Comparison of ENCODE assay signal across 13 cellular contexts in genomic region chr18:41096504-41096903, GRCh38.
A peak's percentile ranks its signal among the peaks of the same experiment; 100 is the strongest.
DNase-seq lines count a peak whose midpoint lies in the region; TF ChIP-seq lines count a peak whose summit lies in the region.
"Had no signal": no experiment of that assay in that cellular context is flagged by ENCODE, and none has a peak within 500 bp of the region (broad histone marks: within the 10 kb centered on the region; RNA-seq: fewer than 3 reads in every experiment).

No MANE protein-coding gene starts in this region.

- H3K4me3 Mint-ChIP-seq in activated T-cell treated with anti-CD3 and anti-CD28 coated beads, Interleukin-2, amount 50 U/mL, for 24 hours = no peak overlapping the region
- H3K4me3 Mint-ChIP-seq: memory B cell had no signal

- H3K4me2 ChIP-seq in osteoblast (ENCODE audit: insufficient read depth, low read length) = no peak overlapping the region

- H3K9me3 Mint-ChIP-seq in activated T-cell treated with anti-CD3 and anti-CD28 coated beads, Interleukin-2, amount 50 U/mL, for 24 hours = peaks cover 32% of the 10 kb centered on the region
- H3K9me3 Mint-ChIP-seq: memory B cell had no signal

- H3K27me3 Mint-ChIP-seq in activated T-cell treated with anti-CD3 and anti-CD28 coated beads, Interleukin-2, amount 50 U/mL, for 24 hours = no peaks in the 10 kb centered on the region
- H3K27me3 Mint-ChIP-seq: memory B cell had no signal

- no peaks in the 10 kb centered on the region for H3K4me1 Mint-ChIP-seq in activated T-cell treated with anti-CD3 and anti-CD28 coated beads, Interleukin-2, amount 50 U/mL, for 24 hours (ENCODE audit: low read depth)
- H3K4me1 Mint-ChIP-seq: memory B cell had no signal

- no peak overlapping the region for H3K27ac ChIP-seq in tibial artery
- no peak overlapping the region for H3K27ac ChIP-seq in osteoblast (ENCODE audit: low read depth, low read length)
- H3K27ac ChIP-seq: uterus had no signal

- intact Hi-C loops in tibial artery (cut with DNase I; ENCODE audit: low total_unique reads) = no loop called here

- H3K27ac Mint-ChIP-seq in activated T-cell treated with anti-CD3 and anti-CD28 coated beads, Interleukin-2, amount 50 U/mL, for 24 hours = no peak overlapping the region
- H3K27ac Mint-ChIP-seq: memory B cell had no signal

- no peaks in the 10 kb centered on the region for H3K9me3 ChIP-seq in tibial artery
- no peaks in the 10 kb centered on the region for H3K9me3 ChIP-seq in osteoblast (ENCODE audit: low read depth, low read length)
- H3K9me3 ChIP-seq: uterus had no signal

- DNase-seq in DMS 273 (lab: John Stamatoyannopoulos, UW; ENCODE audit: unreplicated experiment) = peak; percentile 44
- DNase-seq in NCI-H146 treated with DMSO at 0.1 percent for 48 hours (lab: John Stamatoyannopoulos, UW; ENCODE audit: unreplicated experiment) = peak; percentile 98
- DNase-seq in SK-N-DZ (ENCODE audit: low spot score) = peak; percentile 35
- DNase-seq in kidney epithelial cell (ENCODE audit: low read depth) = no peak
- no peak for DNase-seq in activated T-cell treated with anti-CD3 and anti-CD28 coated beads, Interleukin-2, amount 50 U/mL, for 24 hours
- DNase-seq in tibial artery = no peak
- no peak for DNase-seq in osteoblast (ENCODE audit: insufficient read length, low spot score, missing footprints)
- no peak for DNase-seq in GM10266 (ENCODE audit: extremely low spot score)
- DNase-seq: effector CD8-positive, alpha-beta T cell; EL; stimulated activated CD4-positive, alpha-beta T cell treated with anti-CD3 and anti-CD28 coated beads, Interleukin-4, amount 100 ng/mL, for 1 hour; uterus had no signal

- H3K4me1 ChIP-seq in tibial artery (no peaks in the 10 kb centered on the region), osteoblast (ENCODE audit: insufficient read depth, low read length) (no peaks in the 10 kb centered on the region)
- H3K4me1 ChIP-seq: uterus had no signal

- H3K4me3 ChIP-seq in kidney epithelial cell (ENCODE audit: low read depth, low read length) (no peak overlapping the region), tibial artery (no peak overlapping the region), osteoblast (ENCODE audit: insufficient read depth, low read length) (no peak overlapping the region)
- H3K4me3 ChIP-seq: uterus had no signal

- H3K79me2 ChIP-seq in osteoblast (ENCODE audit: insufficient read depth, low read length) = no peaks in the 10 kb centered on the region

- no peaks in the 10 kb centered on the region for H4K20me1 ChIP-seq in osteoblast (ENCODE audit: insufficient read depth, low read length)

- TF ChIP-seq CTCF in kidney epithelial cell (IDR thresholded peaks at IDR 0.05; ENCODE audit: insufficient read depth, low read length, poor library complexity, severe bottlenecking) = peak; percentile 41
- TF ChIP-seq CTCF in tibial artery (IDR thresholded peaks at IDR 0.05) = no peak
- no peak for TF ChIP-seq CTCF in osteoblast (IDR thresholded peaks at IDR 0.05; ENCODE audit: extremely low read depth, low read depth, low read length)
- TF ChIP-seq CTCF in GM10266 (IDR thresholded peaks at IDR 0.05; ENCODE audit: control insufficient read depth, insufficient read depth, low read depth, missing control alignments) = no peak

- H2AFZ ChIP-seq in osteoblast (ENCODE audit: low read length) = no peak overlapping the region

- H3K27me3 ChIP-seq in kidney epithelial cell (ENCODE audit: control insufficient read depth, insufficient read depth, low read length) (no peaks in the 10 kb centered on the region), tibial artery (no peaks in the 10 kb centered on the region), osteoblast (ENCODE audit: insufficient read depth, low read length) (no peaks in the 10 kb centered on the region)
- H3K27me3 ChIP-seq: uterus had no signal

- H3K36me3 ChIP-seq in kidney epithelial cell (ENCODE audit: control insufficient read depth, insufficient read depth, low read length) (no peaks in the 10 kb centered on the region), tibial artery (no peaks in the 10 kb centered on the region), osteoblast (ENCODE audit: insufficient read depth, low read length) (no peaks in the 10 kb centered on the region)
- H3K36me3 ChIP-seq: uterus had no signal

- H3K36me3 Mint-ChIP-seq in activated T-cell treated with anti-CD3 and anti-CD28 coated beads, Interleukin-2, amount 50 U/mL, for 24 hours (ENCODE audit: low read depth) = no peaks in the 10 kb centered on the region
- H3K36me3 Mint-ChIP-seq: memory B cell had no signal

Comparison
In these comparisons a context has a peak if more than half of its experiments do, and no peak if none do; other contexts are left out.
1. DNase-seq: peak in DMS 273 (single experiment), NCI-H146 treated with DMSO at 0.1 percent for 48 hours (single experiment) and SK-N-DZ (single experiment); none in kidney epithelial cell (single experiment), activated T-cell treated with anti-CD3 and anti-CD28 coated beads, Interleukin-2, amount 50 U/mL, for 24 hours (single experiment), tibial artery (0 of 2), osteoblast (single experiment) and GM10266 (single experiment).